ENCODE assay signal across 20 cellular contexts in the genomic region with DNA sequence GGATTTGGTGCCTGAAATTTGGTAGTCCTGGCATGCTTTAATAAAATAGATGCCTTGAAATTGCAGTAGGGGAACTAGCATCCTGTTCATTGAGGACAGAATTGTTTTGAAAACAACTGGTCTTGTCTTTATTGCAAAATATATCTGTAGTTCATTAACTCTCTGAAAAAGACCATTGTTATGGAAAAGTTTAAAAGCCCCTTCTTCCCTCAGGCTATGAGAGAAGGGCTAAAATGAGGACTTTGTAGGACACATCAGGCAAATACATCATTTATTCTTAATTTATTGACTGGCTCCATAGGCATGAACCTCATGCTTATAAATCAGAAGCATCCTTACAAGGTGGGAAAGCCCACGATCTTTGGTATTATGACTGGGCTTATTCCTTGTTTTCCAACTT.
"Had no signal": no experiment of that assay in that cellular context is flagged by ENCODE, and none has a peak within 500 bp of the region (broad histone marks: within the 10 kb centered on the region; RNA-seq: fewer than 3 reads in every experiment).

No MANE protein-coding gene starts in this region.

- H3K9me3 ChIP-seq: esophagus squamous epithelium, gastrocnemius medialis, heart right ventricle, left lung, lower lobe of right lung had no signal

- H3K4me1 ChIP-seq: esophagus squamous epithelium, foreskin keratinocyte, gastrocnemius medialis, heart right ventricle, left lung, lower lobe of right lung had no signal

- ATAC-seq: esophagus mucosa, foreskin keratinocyte, gastrocnemius medialis, heart right ventricle, left cardiac atrium, left lung, left ventricle myocardium superior, lower lobe of right lung had no signal

- H3K4me3 ChIP-seq: coronary artery, dorsolateral prefrontal cortex, esophagus squamous epithelium, gastrocnemius medialis, heart right ventricle, left lung, lower lobe of right lung had no signal

- DNase-seq: dermis blood vessel endothelial cell; dorsolateral prefrontal cortex; effector CD4-positive, alpha-beta T cell; effector memory CD4-positive, alpha-beta T cell; erythroblast; esophagus squamous epithelium; foreskin keratinocyte; gastrocnemius medialis; glutamatergic neuron; head of caudate nucleus; heart right ventricle; hippocampal formation; left cardiac atrium; left lung; left ventricle myocardium superior; lower lobe of right lung; mesenchymal stem cell had no signal

- H3K27me3 ChIP-seq: dorsolateral prefrontal cortex, esophagus squamous epithelium, foreskin keratinocyte, gastrocnemius medialis, heart right ventricle, left lung had no signal

- H3K27ac ChIP-seq: coronary artery, dorsolateral prefrontal cortex, epithelial cell of prostate, esophagus squamous epithelium, foreskin keratinocyte, gastrocnemius medialis, heart right ventricle, left lung, lower lobe of right lung had no signal

- H3K36me3 ChIP-seq: esophagus squamous epithelium, gastrocnemius medialis, heart right ventricle, left lung, lower lobe of right lung had no signal
